Comparison of ENCODE assay signal across 27 cellular contexts in genomic region chr3:161366067-161366466, GRCh38. TPM values are rescaled to one million over a fixed set of nuclear protein-coding genes. Genes with fewer than 3 reads are reported as not detected.
"Had no signal": no experiment of that assay in that cellular context is flagged by ENCODE, and none has a peak within 500 bp of the region (broad histone marks: within the 10 kb centered on the region; RNA-seq: fewer than 3 reads in every experiment).

No MANE protein-coding gene starts in this region.

- DNase-seq: colonic mucosa; effector CD8-positive, alpha-beta T cell; endodermal cell; foreskin fibroblast; gastrocnemius medialis; head of caudate nucleus; left ventricle myocardium superior; lower lobe of right lung; naive thymus-derived CD8-positive, alpha-beta T cell; nephron progenitor cell; occipital lobe; ovary; stimulated activated CD4-positive, alpha-beta T cell treated with anti-CD3 and anti-CD28 coated beads, Interleukin-12 subunit alpha, Interleukin-12 subunit beta, amount 100 ng/mL, for 4 hours; stimulated activated CD4-positive, alpha-beta T cell treated with anti-CD3 and anti-CD28 coated beads, Interleukin-1b, Interleukin-23, amount 100 ng/mL, for 48 hours; stimulated activated CD4-positive, alpha-beta T cell treated with anti-CD3 and anti-CD28 coated beads, Interleukin-4, amount 100 ng/mL, for 1 hour; stimulated activated naive CD8-positive, alpha-beta T cell treated with anti-CD3 and anti-CD28 coated beads, Interleukin-15, Interleukin-2, amounts not matched to agents 100 U/mL and 50 U/mL, for 24 hours; upper lobe of left lung had no signal

- H3K27me3 ChIP-seq: colonic mucosa, ovary had no signal

- H3K27ac ChIP-seq: colonic mucosa, epithelial cell of prostate, gastrocnemius medialis, lower lobe of right lung, ovary, thoracic aorta, tibial nerve, upper lobe of left lung had no signal

- H3K36me3 ChIP-seq: colonic mucosa, gastrocnemius medialis, lower lobe of right lung, ovary, thoracic aorta, tibial nerve, upper lobe of left lung had no signal

- H3K4me2 ChIP-seq: smooth muscle cell had no signal

- H3K4me1 ChIP-seq: gastrocnemius medialis, tibial nerve, upper lobe of left lung had no signal

- H3K9me3 ChIP-seq: colonic mucosa, gastrocnemius medialis, lower lobe of right lung, ovary, thoracic aorta, tibial nerve, upper lobe of left lung had no signal

- FAIRE-seq: keratinocyte, urothelium cell line had no signal

- H3K4me3 ChIP-seq: colonic mucosa, gastrocnemius medialis, lower lobe of right lung, ovary, smooth muscle cell, thoracic aorta, tibial nerve, upper lobe of left lung had no signal

RNA-seq across cellular contexts. Expression of gene SPTSSB, which starts 5.2 kb away (rescaled TPM):
- total RNA-seq: chondrocyte; gastrocnemius medialis; glomerular endothelial cell; lower lobe of right lung; mesenteric fat pad; myocyte; naive thymus-derived CD8-positive, alpha-beta T cell; thoracic aorta had no signal
